14 cellular contexts compared by ENCODE assay signal in the genomic region with DNA sequence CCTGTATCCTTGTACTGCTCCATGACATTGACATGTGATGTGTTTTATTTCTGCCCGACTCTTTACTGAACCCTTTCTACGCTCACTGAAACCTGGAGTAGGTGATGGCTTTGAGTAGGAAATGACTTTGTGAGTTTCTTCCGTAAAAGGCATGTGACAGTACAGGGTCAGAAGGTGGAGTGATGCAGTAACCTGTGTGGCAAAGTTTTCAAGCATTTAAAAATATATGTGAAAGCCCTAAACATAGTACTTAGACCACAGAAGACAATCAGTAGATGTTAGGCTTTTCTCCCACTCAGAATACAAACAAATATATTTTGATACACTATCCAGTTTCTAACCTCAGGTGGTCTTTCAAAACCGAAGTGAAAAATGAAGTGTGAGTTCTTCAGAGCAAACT. TPM values are rescaled to one million over a fixed set of nuclear protein-coding genes. Genes with fewer than 3 reads are reported as not detected.
DNase-seq lines count a peak whose midpoint lies in the region; ATAC-seq and TF ChIP-seq lines count a peak whose summit lies in the region.
"Had no signal": no experiment of that assay in that cellular context is flagged by ENCODE, and none has a peak within 500 bp of the region (broad histone marks: within the 10 kb centered on the region; RNA-seq: fewer than 3 reads in every experiment).

No MANE protein-coding gene starts in this region.

- peak; percentile 47 for ATAC-seq in GM18907 (IDR thresholded peaks at IDR 0.05; ENCODE audit: unreplicated experiment)
- ATAC-seq in GM21528 (IDR thresholded peaks at IDR 0.05; ENCODE audit: low FRiP score, unreplicated experiment): peak; percentile 71
- ATAC-seq in HG03066 (IDR thresholded peaks at IDR 0.05; ENCODE audit: low read depth, unreplicated experiment): peak; percentile 75
- ATAC-seq: WTC11 had no signal

- TF ChIP-seq CTCF in chondrocyte (IDR thresholded peaks at IDR 0.05): no peak

- DNase-seq in chondrocyte (ENCODE audit: low spot score) (no peak), HK-2 (ENCODE audit: unreplicated experiment) (no peak), T1000 (lab: John Stamatoyannopoulos, UW) (no peak)
- no peak for DNase-seq in activated T-helper 2 cell treated with anti-CD3 and anti-CD28 coated beads, Interferon-gamma antibody, Interleukin-2, Interleukin-4, amounts not matched to agents 10 μg/mL and 5 μg/mL and 100 μg/mL, durations not matched to agents 14 hours and 24 hours and 36 hours (ENCODE audit: low spot score)
- DNase-seq: C1 segment of cervical spinal cord, DMS79, midbrain, NCI-H1048, NCI-H2171 treated with DMSO at 0.1 percent for 48 hours had no signal

- H3K9me3 Mint-ChIP-seq in chondrocyte (ENCODE audit: low read depth): no peaks in the 10 kb centered on the region
- H3K9me3 Mint-ChIP-seq in activated T-helper 2 cell treated with anti-CD3 and anti-CD28 coated beads, Interferon-gamma antibody, Interleukin-2, Interleukin-4, amounts not matched to agents 10 μg/mL and 5 μg/mL and 100 μg/mL, durations not matched to agents 14 hours and 24 hours and 36 hours: no peaks in the 10 kb centered on the region
- H3K9me3 Mint-ChIP-seq: activated naive CD4-positive, alpha-beta T cell treated with anti-CD3 and anti-CD28 coated beads, Interleukin-2, amount 50 U/mL, for 24 hours had no signal

- intact Hi-C loops in activated T-helper 2 cell treated with anti-CD3 and anti-CD28 coated beads, Interferon-gamma antibody, Interleukin-2, Interleukin-4, amounts not matched to agents 10 μg/mL and 5 μg/mL and 100 μg/mL, durations not matched to agents 14 hours and 24 hours and 36 hours (cut with micrococcal nuclease): loop anchor here (5.0 to 10.0 kb wide), 3 partner anchors 66 to 433 kb away; a partner anchor contains a TSS

- no peaks in the 10 kb centered on the region for H3K36me3 Mint-ChIP-seq in chondrocyte (ENCODE audit: low read depth)
- peaks cover 11% of the 10 kb centered on the region for H3K36me3 Mint-ChIP-seq in activated T-helper 2 cell treated with anti-CD3 and anti-CD28 coated beads, Interferon-gamma antibody, Interleukin-2, Interleukin-4, amounts not matched to agents 10 μg/mL and 5 μg/mL and 100 μg/mL, durations not matched to agents 14 hours and 24 hours and 36 hours (ENCODE audit: low read depth)
- H3K36me3 Mint-ChIP-seq: activated naive CD4-positive, alpha-beta T cell treated with anti-CD3 and anti-CD28 coated beads, Interleukin-2, amount 50 U/mL, for 24 hours had no signal

- no peak overlapping the region for H3K4me3 Mint-ChIP-seq in chondrocyte (ENCODE audit: unreplicated experiment)
- H3K4me3 Mint-ChIP-seq in activated T-helper 2 cell treated with anti-CD3 and anti-CD28 coated beads, Interferon-gamma antibody, Interleukin-2, Interleukin-4, amounts not matched to agents 10 μg/mL and 5 μg/mL and 100 μg/mL, durations not matched to agents 14 hours and 24 hours and 36 hours (ENCODE audit: low read depth): no peak overlapping the region
- H3K4me3 Mint-ChIP-seq: activated naive CD4-positive, alpha-beta T cell treated with anti-CD3 and anti-CD28 coated beads, Interleukin-2, amount 50 U/mL, for 24 hours; WTC11 had no signal

- H3K4me1 Mint-ChIP-seq in chondrocyte (ENCODE audit: low read depth): peaks cover 40% of the 10 kb centered on the region
- peaks cover 12% of the 10 kb centered on the region for H3K4me1 Mint-ChIP-seq in activated T-helper 2 cell treated with anti-CD3 and anti-CD28 coated beads, Interferon-gamma antibody, Interleukin-2, Interleukin-4, amounts not matched to agents 10 μg/mL and 5 μg/mL and 100 μg/mL, durations not matched to agents 14 hours and 24 hours and 36 hours (ENCODE audit: low read depth)

- H3K27me3 Mint-ChIP-seq in chondrocyte (ENCODE audit: low read depth): no peaks in the 10 kb centered on the region
- no peaks in the 10 kb centered on the region for H3K27me3 Mint-ChIP-seq in activated T-helper 2 cell treated with anti-CD3 and anti-CD28 coated beads, Interferon-gamma antibody, Interleukin-2, Interleukin-4, amounts not matched to agents 10 μg/mL and 5 μg/mL and 100 μg/mL, durations not matched to agents 14 hours and 24 hours and 36 hours (ENCODE audit: low read depth)
- H3K27me3 Mint-ChIP-seq: activated naive CD4-positive, alpha-beta T cell treated with anti-CD3 and anti-CD28 coated beads, Interleukin-2, amount 50 U/mL, for 24 hours had no signal

- H3K27ac Mint-ChIP-seq in chondrocyte (ENCODE audit: unreplicated experiment): peak overlapping the region; percentile 27
- no peak overlapping the region for H3K27ac Mint-ChIP-seq in activated T-helper 2 cell treated with anti-CD3 and anti-CD28 coated beads, Interferon-gamma antibody, Interleukin-2, Interleukin-4, amounts not matched to agents 10 μg/mL and 5 μg/mL and 100 μg/mL, durations not matched to agents 14 hours and 24 hours and 36 hours
- H3K27ac Mint-ChIP-seq: activated naive CD4-positive, alpha-beta T cell treated with anti-CD3 and anti-CD28 coated beads, Interleukin-2, amount 50 U/mL, for 24 hours; WTC11 had no signal

RNA-seq across cellular contexts. Expression of a gene that starts 31.3 kb away (rescaled TPM):
- total RNA-seq in chondrocyte: 34.2 to 44.1 TPM (median 34.5 TPM) in 3 replicates
- total RNA-seq in activated T-helper 2 cell treated with anti-CD3 and anti-CD28 coated beads, Interferon-gamma antibody, Interleukin-2, Interleukin-4, amounts not matched to agents 10 μg/mL and 5 μg/mL and 100 μg/mL, durations not matched to agents 14 hours and 24 hours and 36 hours: 105 and 107 TPM in 2 replicates
